ENCODE assay signal across 25 cellular contexts in the genomic region with DNA sequence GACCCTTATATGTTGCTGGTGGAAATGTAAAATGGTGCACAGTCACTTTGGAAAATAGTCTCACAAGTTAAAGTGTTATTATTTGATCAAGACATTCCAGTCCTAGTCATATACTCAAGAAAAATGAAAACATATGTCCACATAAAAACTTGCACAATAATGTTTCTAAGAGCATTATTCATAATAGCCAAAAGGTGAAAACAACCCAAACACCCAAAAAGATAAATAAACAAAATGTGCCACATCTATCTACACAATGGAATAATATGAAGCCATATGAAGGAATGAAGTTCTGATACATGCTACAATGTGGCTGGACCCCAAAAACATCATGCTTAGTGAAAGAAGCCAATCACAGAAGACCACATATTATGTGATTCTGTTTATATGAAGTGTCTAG. TPM values are rescaled to one million over a fixed set of nuclear protein-coding genes. Genes with fewer than 3 reads are reported as not detected.
DNase-seq lines count a peak whose midpoint lies in the region; TF ChIP-seq lines count a peak whose summit lies in the region.
"Had no signal": no experiment of that assay in that cellular context is flagged by ENCODE, and none has a peak within 500 bp of the region (broad histone marks: within the 10 kb centered on the region; RNA-seq: fewer than 3 reads in every experiment).

No MANE protein-coding gene starts in this region.

- TF ChIP-seq CTCF in AG10803 (conservative IDR thresholded peaks at IDR 0.05; ENCODE audit: low read length): no peak
- TF ChIP-seq CTCF in osteocyte (IDR thresholded peaks at IDR 0.05): no peak
- no peak for TF ChIP-seq CTCF in brain microvascular endothelial cell (IDR thresholded peaks at IDR 0.05; ENCODE audit: low read depth, low read length, missing control alignments)

- peaks cover 18% of the 10 kb centered on the region for H3K4me1 Mint-ChIP-seq in osteocyte (ENCODE audit: unreplicated experiment)
- peaks cover 12% of the 10 kb centered on the region for H3K4me1 Mint-ChIP-seq in activated T-cell treated with anti-CD3 and anti-CD28 coated beads, Interleukin-2, amount 50 U/mL, for 24 hours (ENCODE audit: low read depth)
- H3K4me1 Mint-ChIP-seq: nephron had no signal

- H3K27me3 Mint-ChIP-seq in osteocyte (ENCODE audit: unreplicated experiment): no peaks in the 10 kb centered on the region
- H3K27me3 Mint-ChIP-seq in activated T-cell treated with anti-CD3 and anti-CD28 coated beads, Interleukin-2, amount 50 U/mL, for 24 hours: no peaks in the 10 kb centered on the region
- H3K27me3 Mint-ChIP-seq: CD4-positive, CD25-positive, alpha-beta regulatory T cell had no signal

- peaks cover 58% of the 10 kb centered on the region for H3K36me3 ChIP-seq in brain microvascular endothelial cell (replicated peaks)
- H3K36me3 ChIP-seq: ovary had no signal

- DNase-seq in AG10803 (ENCODE audit: low read depth): peak; percentile 62
- DNase-seq in HCEC 1CT: peak; percentile 65
- DNase-seq in dedifferentiated amniotic fluid mesenchymal stem cell (ENCODE audit: extremely low spot score): peak; percentile 32
- DNase-seq in osteocyte (ENCODE audit: extremely low spot score, unreplicated experiment): no peak
- no peak for DNase-seq in brain microvascular endothelial cell
- no peak for DNase-seq in HT-29 (ENCODE audit: low spot score)
- no peak for DNase-seq in activated T-cell treated with anti-CD3 and anti-CD28 coated beads, Interleukin-2, amount 50 U/mL, for 24 hours
- DNase-seq: activated CD4-positive, alpha-beta T cell treated with anti-CD3 and anti-CD28 coated beads for 1 hour; activated CD8-positive, alpha-beta T cell treated with anti-CD3 and anti-CD28 coated beads, Interleukin-2, amount 10 ng/mL, durations not matched to agents 7 days and 5 days; activated effector memory CD4-positive, alpha-beta T cell treated with Interleukin-2 at 50 U/mL for 16 hours; caudate nucleus; CD4-positive, CD25-positive, alpha-beta regulatory T cell; HFFc6; Karpas-422; mucosa of descending colon; NCI-H146; NCI-H446 treated with DMSO at 0.1 percent for 48 hours; NCI-H82; ovary; T-helper 2 cell had no signal

- peak overlapping the region; percentile 13 for H3K27ac Mint-ChIP-seq in osteocyte (ENCODE audit: unreplicated experiment)
- H3K27ac Mint-ChIP-seq in activated T-cell treated with anti-CD3 and anti-CD28 coated beads, Interleukin-2, amount 50 U/mL, for 24 hours: no peak overlapping the region
- H3K27ac Mint-ChIP-seq: activated CD8-positive, alpha-beta T cell treated with anti-CD3 and anti-CD28 coated beads, Interleukin-2, amount 10 ng/mL, durations not matched to agents 7 days and 5 days; CD4-positive, CD25-positive, alpha-beta regulatory T cell; HFFc6; nephron had no signal

- no peaks in the 10 kb centered on the region for H3K27me3 ChIP-seq in brain microvascular endothelial cell (replicated peaks)
- H3K27me3 ChIP-seq: ascending aorta, heart left ventricle, ovary, tibial artery had no signal

- H3K9me3 Mint-ChIP-seq in osteocyte (ENCODE audit: unreplicated experiment): no peaks in the 10 kb centered on the region
- H3K9me3 Mint-ChIP-seq in activated T-cell treated with anti-CD3 and anti-CD28 coated beads, Interleukin-2, amount 50 U/mL, for 24 hours: no peaks in the 10 kb centered on the region
- H3K9me3 Mint-ChIP-seq: HFFc6, nephron had no signal

- H3K27ac ChIP-seq in brain microvascular endothelial cell: no peak overlapping the region
- H3K27ac ChIP-seq: ascending aorta, heart left ventricle, ovary, tibial artery had no signal

- in situ Hi-C loops in brain microvascular endothelial cell (cut with HindIII; ENCODE audit: low pct_ligation_motif_present, low sequenced_read_pairs): no loop called here

- peaks cover 47% of the 10 kb centered on the region for H3K36me3 Mint-ChIP-seq in osteocyte (ENCODE audit: unreplicated experiment)
- peaks cover 83% of the 10 kb centered on the region for H3K36me3 Mint-ChIP-seq in activated T-cell treated with anti-CD3 and anti-CD28 coated beads, Interleukin-2, amount 50 U/mL, for 24 hours (ENCODE audit: low read depth)

- no peak overlapping the region for H3K4me3 Mint-ChIP-seq in osteocyte (ENCODE audit: unreplicated experiment)
- no peak overlapping the region for H3K4me3 Mint-ChIP-seq in activated T-cell treated with anti-CD3 and anti-CD28 coated beads, Interleukin-2, amount 50 U/mL, for 24 hours
- H3K4me3 Mint-ChIP-seq: activated CD8-positive, alpha-beta T cell treated with anti-CD3 and anti-CD28 coated beads, Interleukin-2, amount 10 ng/mL, durations not matched to agents 7 days and 5 days; HFFc6; nephron had no signal

- no peak overlapping the region for H3K4me3 ChIP-seq in AG10803 (ENCODE audit: low read length)
- no peak overlapping the region for H3K4me3 ChIP-seq in brain microvascular endothelial cell (ENCODE audit: low read depth, low read length)
- H3K4me3 ChIP-seq: ascending aorta, heart left ventricle, lung, mucosa of descending colon, ovary, tibial artery had no signal

RNA-seq across cellular contexts. Expression of gene AKAP8, which starts 14.4 kb away (rescaled TPM):
- total RNA-seq in osteocyte: 34.2 and 36.9 TPM in 2 replicates
- total RNA-seq in HT-29 (2014; rRNA removed; shearing (Covaris generic)): 41.7 and 50.4 TPM in 2 replicates

RNA-seq across cellular contexts. Expression of gene AKAP8L, which starts 24.8 kb away (rescaled TPM):
- 96.2 and 104 TPM in 2 replicates for total RNA-seq in osteocyte
- total RNA-seq in HT-29 (2014; rRNA removed; shearing (Covaris generic)): 66.2 and 66.3 TPM in 2 replicates

RNA-seq across cellular contexts. Expression of gene WIZ, which starts 55.8 kb away (rescaled TPM):
- 52.4 and 55.0 TPM in 2 replicates for total RNA-seq in osteocyte
- 18.4 and 32.9 TPM in 2 replicates for total RNA-seq in HT-29 (2014; rRNA removed; shearing (Covaris generic))

Comparison
In these comparisons a context has a peak if more than half of its experiments do, and no peak if none do; other contexts are left out.
1. DNase-seq: peak in AG10803 (single experiment), HCEC 1CT (single experiment) and dedifferentiated amniotic fluid mesenchymal stem cell (single experiment); none in osteocyte (single experiment), brain microvascular endothelial cell (single experiment), HT-29 (single experiment) and activated T-cell treated with anti-CD3 and anti-CD28 coated beads, Interleukin-2, amount 50 U/mL, for 24 hours (single experiment).